ENCODE assay signal across 8 cellular contexts in genomic region chr15:55694652-55695150, GRCh38. TPM values are rescaled to one million over a fixed set of nuclear protein-coding genes. Genes with fewer than 3 reads are reported as not detected.
A peak's percentile ranks its signal among the peaks of the same experiment; 100 is the strongest.
DNase-seq lines count a peak whose midpoint lies in the region; ATAC-seq, FAIRE-seq and TF ChIP-seq lines count a peak whose summit lies in the region.

No MANE protein-coding gene starts in this region.

- POLR2A ChIA-PET in activated CD8-positive, alpha-beta T cell treated with anti-CD3 and anti-CD28 coated beads for 36 hours (lab: Charles Lee), result no interaction called here

- peaks cover 3% of the 10 kb centered on the region for H3K4me1 Mint-ChIP-seq in activated CD8-positive, alpha-beta T cell treated with anti-CD3 and anti-CD28 coated beads for 36 hours (ENCODE audit: low read depth)

- no peak overlapping the region for H3K27ac Mint-ChIP-seq in activated CD8-positive, alpha-beta T cell treated with anti-CD3 and anti-CD28 coated beads for 36 hours

- DNase-seq in GM12891 (ENCODE audit: insufficient read length, low spot score) (peak; percentile 20), HuH-7 (ENCODE audit: low spot score) (peak; percentile 19), iPS DF 19.7 (ENCODE audit: low read depth, low spot score) (peak; percentile 52), activated gamma-delta T cell (lab: John Stamatoyannopoulos, UW) (no peak), AG08395 (ENCODE audit: low spot score) (no peak)
- DNase-seq in activated CD8-positive, alpha-beta T cell treated with anti-CD3 and anti-CD28 coated beads for 36 hours, result no peak
- no peak for DNase-seq in activated CD8-positive, alpha-beta memory T cell treated with anti-CD3 and anti-CD28 coated beads, Interleukin-2, amount 50 U/mL, for 48 hours

- H3K27me3 Mint-ChIP-seq in activated CD8-positive, alpha-beta T cell treated with anti-CD3 and anti-CD28 coated beads for 36 hours, result peaks cover 9% of the 10 kb centered on the region

- intact Hi-C loops in activated CD8-positive, alpha-beta T cell treated with anti-CD3 and anti-CD28 coated beads for 36 hours (cut with micrococcal nuclease), result no loop called here

- H3K36me3 Mint-ChIP-seq in activated CD8-positive, alpha-beta T cell treated with anti-CD3 and anti-CD28 coated beads for 36 hours (ENCODE audit: low read depth), result no peaks in the 10 kb centered on the region

- peak; percentile 94 for ATAC-seq in GM21723 (IDR thresholded peaks at IDR 0.05; ENCODE audit: unreplicated experiment)
- no peak for ATAC-seq in activated CD8-positive, alpha-beta T cell treated with anti-CD3 and anti-CD28 coated beads for 36 hours

- TF ChIP-seq CTCF in activated CD8-positive, alpha-beta T cell treated with anti-CD3 and anti-CD28 coated beads for 36 hours (IDR thresholded peaks at IDR 0.05), result no peak

- no peaks in the 10 kb centered on the region for H3K9me3 Mint-ChIP-seq in activated CD8-positive, alpha-beta T cell treated with anti-CD3 and anti-CD28 coated beads for 36 hours

- TF ChIP-seq POLR2A in GM12891 (IDR thresholded peaks at IDR 0.05; ENCODE audit: low read depth, low read length), result no peak

- peak; percentile 45 for FAIRE-seq in GM12891 (lab: Jason Lieb, UNC)

- CTCF ChIA-PET in activated CD8-positive, alpha-beta T cell treated with anti-CD3 and anti-CD28 coated beads for 36 hours (lab: Charles Lee), result no interaction called here

- H3K4me3 Mint-ChIP-seq in activated CD8-positive, alpha-beta T cell treated with anti-CD3 and anti-CD28 coated beads for 36 hours, result no peak overlapping the region

TF ChIP-seq in GM12891, 5 proteins besides CTCF, POLR2A, EP300 and RAD21:
- TF ChIP-seq POLR2AphosphoS5 (IDR thresholded peaks at IDR 0.05; ENCODE audit: low read depth, low read length), result no peak
- no peak for TF ChIP-seq PAX5 (IDR thresholded peaks at IDR 0.05; ENCODE audit: insufficient read depth, low read length, severe bottlenecking)
- TF ChIP-seq TAF1 (IDR thresholded peaks at IDR 0.05; ENCODE audit: low read depth, low read length), result no peak
- TF ChIP-seq POU2F2 (IDR thresholded peaks at IDR 0.05; ENCODE audit: low read depth, low read length), result peak; percentile 89
- TF ChIP-seq SPI1 (IDR thresholded peaks at IDR 0.05; ENCODE audit: low read depth, low read length), result peak; percentile 47; the same call in 1 of the 2 replicates

RNA-seq across cellular contexts. Expression of gene PRTG, which starts 48.3 kb away (rescaled TPM):
- 0.01 TPM for polyA plus RNA-seq in GM12891 (2012; ENCODE audit: low read depth, missing spikeins)
- not detected for total RNA-seq in activated CD8-positive, alpha-beta T cell treated with anti-CD3 and anti-CD28 coated beads for 36 hours

Comparison
In these comparisons a context has a peak if more than half of its experiments do, and no peak if none do; other contexts are left out.
1. DNase-seq: peak in GM12891 (single experiment), HuH-7 (single experiment) and iPS DF 19.7 (single experiment); none in activated gamma-delta T cell (single experiment), AG08395 (single experiment), activated CD8-positive, alpha-beta T cell treated with anti-CD3 and anti-CD28 coated beads for 36 hours (single experiment) and activated CD8-positive, alpha-beta memory T cell treated with anti-CD3 and anti-CD28 coated beads, Interleukin-2, amount 50 U/mL, for 48 hours (single experiment).